In the genomic region with DNA sequence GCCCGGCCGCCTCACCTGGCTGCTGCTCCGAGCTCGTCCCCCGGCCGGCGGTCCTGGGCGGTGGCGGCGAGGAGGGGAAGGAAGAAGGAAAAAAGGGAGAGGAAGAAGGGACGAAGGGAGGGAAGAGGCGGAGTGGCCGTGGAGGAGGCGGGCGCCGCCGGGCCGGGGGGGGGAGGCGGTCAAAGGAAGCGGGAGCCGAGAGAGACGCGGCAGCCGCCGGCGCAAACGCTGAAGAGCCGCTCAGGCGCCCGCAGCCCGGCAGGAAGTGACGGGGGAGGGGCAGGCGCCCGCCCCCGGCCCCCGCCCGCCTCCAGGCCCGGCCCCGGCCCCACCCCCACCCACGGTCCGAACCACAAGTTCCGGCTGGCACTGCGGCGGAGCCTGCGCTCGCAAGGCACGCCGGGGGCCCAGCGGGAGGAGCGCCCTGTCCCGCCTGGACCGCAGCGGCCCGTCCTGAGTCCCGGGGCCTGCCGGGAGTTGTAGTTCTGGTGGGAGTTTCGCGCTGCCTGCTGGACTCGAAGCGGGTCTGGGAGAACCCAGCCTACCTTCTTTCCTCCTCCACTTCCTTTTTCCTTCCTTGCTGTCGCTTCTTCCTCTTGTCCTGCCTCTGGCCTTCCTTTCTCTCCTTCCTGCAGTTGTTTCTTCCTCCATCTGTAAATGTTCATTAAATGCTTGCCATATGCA, we compare ENCODE assay signal across 8 cellular contexts. TPM values are rescaled to one million over a fixed set of nuclear protein-coding genes. Genes with fewer than 3 reads are reported as not detected.
A peak's percentile ranks its signal among the peaks of the same experiment; 100 is the strongest.
DNase-seq lines count a peak whose midpoint lies in the region; ATAC-seq, FAIRE-seq and TF ChIP-seq lines count a peak whose summit lies in the region.

Gene STAU1, minus strand, starts transcription at position 234 of the 684 bp plus-strand sequence. CDS start 22,133 bp downstream, outside the sequence.

- no peak for TF ChIP-seq EP300 in esophagus muscularis mucosa (IDR thresholded peaks at IDR 0.05)

- H3K9me3 Mint-ChIP-seq in activated T-cell treated with anti-CD3 and anti-CD28 coated beads, Interleukin-2, amount 50 U/mL, for 72 hours, result no peaks in the 10 kb centered on the region

- H2AFZ ChIP-seq in Karpas-422 (ENCODE audit: low read length), result peak within 1 kb of the TSS; percentile 69

- DNase-seq in DMS79 (lab: John Stamatoyannopoulos, UW), result peak; percentile 86
- peak; percentile 98 for DNase-seq in Karpas-422
- peak; percentile 90 for DNase-seq in RCC 7860 (ENCODE audit: low spot score)
- peak; percentile 95 to 96 for DNase-seq in activated T-cell treated with anti-CD3 and anti-CD28 coated beads, Interleukin-2, amount 50 U/mL, for 72 hours
- peak; percentile 97 for DNase-seq in esophagus muscularis mucosa (ENCODE audit: extremely low spot score)
- peak; percentile 83 for DNase-seq in stimulated activated CD8-positive, alpha-beta memory T cell treated with anti-CD3 and anti-CD28 coated beads, Interleukin-7, amount 100 ng/mL, for 24 hours (ENCODE audit: low read depth)

- H3K9me3 ChIP-seq in Karpas-422 (ENCODE audit: low read length) (no peaks in the 10 kb centered on the region), esophagus muscularis mucosa (no peaks in the 10 kb centered on the region), muscle layer of duodenum (ENCODE audit: control insufficient read depth in 1 of 2, low read length in 2 of 2) (no peaks in the 10 kb centered on the region)

- H3K9ac ChIP-seq in Karpas-422 (ENCODE audit: low read length), result peak within 1 kb of the TSS; percentile 72

- peaks cover 48% of the 10 kb centered on the region for H3K4me1 Mint-ChIP-seq in activated T-cell treated with anti-CD3 and anti-CD28 coated beads, Interleukin-2, amount 50 U/mL, for 72 hours (ENCODE audit: low read depth)

- peak within 1 kb of the TSS; percentile 83 for H3K4me2 ChIP-seq in Karpas-422 (ENCODE audit: low read depth, low read length, poor library complexity, severe bottlenecking)

- ATAC-seq in GM21786 (IDR thresholded peaks at IDR 0.05; ENCODE audit: unreplicated experiment), result peak; percentile 87
- peak; percentile 95 for ATAC-seq in activated T-cell treated with anti-CD3 and anti-CD28 coated beads, Interleukin-2, amount 50 U/mL, for 72 hours (replicated peaks in 1 of 2)

- no peaks in the 10 kb centered on the region for H3K27me3 ChIP-seq in Karpas-422 (ENCODE audit: low read length)
- H3K27me3 ChIP-seq in esophagus muscularis mucosa, result no peaks in the 10 kb centered on the region
- no peaks in the 10 kb centered on the region for H3K27me3 ChIP-seq in muscle layer of duodenum (ENCODE audit: low read depth, low read length)

- no peak for FAIRE-seq in RCC 7860 (lab: Jason Lieb, UNC)

- peak within 1 kb of the TSS; percentile 19 for H3K27ac ChIP-seq in Karpas-422 (ENCODE audit: low read length)
- peak within 1 kb of the TSS; percentile 92 to 98 (median 96) for H3K27ac ChIP-seq in esophagus muscularis mucosa (replicated peaks in 1 of 4)
- H3K27ac ChIP-seq in muscle layer of duodenum (ENCODE audit: low read length), result peak within 1 kb of the TSS; percentile 68

- H3K36me3 ChIP-seq in Karpas-422 (ENCODE audit: insufficient read depth, low read length) (no peaks in the 10 kb centered on the region), esophagus muscularis mucosa (peaks cover 0 to 5% (median 0%) of the 10 kb centered on the region in 4 donors), muscle layer of duodenum (ENCODE audit: control insufficient read depth in 1 of 2, insufficient read depth in 2 of 2, low read length in 2 of 2) (no peaks in the 10 kb centered on the region)

- peaks cover 2 to 3% of the 10 kb centered on the region in 2 donors for H3K36me3 Mint-ChIP-seq in activated T-cell treated with anti-CD3 and anti-CD28 coated beads, Interleukin-2, amount 50 U/mL, for 72 hours (ENCODE audit: insufficient read depth in 2 of 2)

- peaks cover 36% of the 10 kb centered on the region for H3K4me1 ChIP-seq in Karpas-422 (ENCODE audit: low read length)
- H3K4me1 ChIP-seq in esophagus muscularis mucosa, result peaks cover 16 to 40% (median 39%) of the 10 kb centered on the region in 4 donors
- peaks cover 4 to 17% of the 10 kb centered on the region in 2 donors for H3K4me1 ChIP-seq in muscle layer of duodenum (ENCODE audit: control insufficient read depth in 1 of 2, insufficient read depth in 2 of 2, low read length in 2 of 2)

- H4K20me1 ChIP-seq in Karpas-422 (ENCODE audit: insufficient read depth, low read depth, low read length), result peaks cover 21% of the 10 kb centered on the region

- H3K4me3 Mint-ChIP-seq in activated T-cell treated with anti-CD3 and anti-CD28 coated beads, Interleukin-2, amount 50 U/mL, for 72 hours, result peak within 1 kb of the TSS; percentile 88 to 91

- H3K9me2 ChIP-seq in Karpas-422 (replicated peaks; ENCODE audit: insufficient read depth, low read length), result no peaks in the 10 kb centered on the region

- H3K4me3 ChIP-seq in Karpas-422 (ENCODE audit: low read length), result peak within 1 kb of the TSS; percentile 84
- H3K4me3 ChIP-seq in esophagus muscularis mucosa, result peak within 1 kb of the TSS; percentile 74 to 96 (median 90)
- peak within 1 kb of the TSS; percentile 70 to 97 for H3K4me3 ChIP-seq in muscle layer of duodenum (ENCODE audit: low read depth in 1 of 2, low read length in 2 of 2)

- H3K27ac Mint-ChIP-seq in activated T-cell treated with anti-CD3 and anti-CD28 coated beads, Interleukin-2, amount 50 U/mL, for 72 hours, result peak within 1 kb of the TSS; percentile 64

- H3K79me2 ChIP-seq in Karpas-422 (ENCODE audit: low read length), result peaks cover 46% of the 10 kb centered on the region

- TF ChIP-seq POLR2A in esophagus muscularis mucosa (IDR thresholded peaks at IDR 0.05; ENCODE audit: low read depth), result peak; percentile 69

- no peaks in the 10 kb centered on the region for H3K27me3 Mint-ChIP-seq in activated T-cell treated with anti-CD3 and anti-CD28 coated beads, Interleukin-2, amount 50 U/mL, for 72 hours (ENCODE audit: low read depth)

- TF ChIP-seq CTCF in esophagus muscularis mucosa (IDR thresholded peaks at IDR 0.05), result no peak

- WGBS in esophagus muscularis mucosa, result under 1% methylated on average over 44 of the region's 61 CpGs

- intact Hi-C loops in esophagus muscularis mucosa (cut with DNase I), result loop anchor here (2.0 kb wide), 1 partner anchor 31 kb away; the partner anchor contains the start of gene DDX27

RNA-seq across cellular contexts. Expression of gene STAU1, which starts in this region (rescaled TPM):
- 30.6 and 34.0 TPM in 2 replicates for total RNA-seq in Karpas-422 (2014; rRNA removed; shearing (Covaris generic); ENCODE audit: low replicate concordance)
- 10 to 100 TPM; 80.5 to 83.3 TPM for total RNA-seq in activated T-cell treated with anti-CD3 and anti-CD28 coated beads, Interleukin-2, amount 50 U/mL, for 72 hours
- 100 to 1,000 TPM; 103 to 118 (median 115) TPM for total RNA-seq in esophagus muscularis mucosa

Comparison
In these comparisons a context has a peak if more than half of its experiments do, and no peak if none do; other contexts are left out.
1. Peak in every context shown above with its lines: DNase-seq, ATAC-seq, H3K4me3 ChIP-seq and H3K27ac ChIP-seq.
2. H3K27ac ChIP-seq: peak in every context shown above with its lines; median percentile 96 in esophagus muscularis mucosa; 68 in muscle layer of duodenum; 19 in Karpas-422.